15 cellular contexts compared by ENCODE assay signal in the genomic region with DNA sequence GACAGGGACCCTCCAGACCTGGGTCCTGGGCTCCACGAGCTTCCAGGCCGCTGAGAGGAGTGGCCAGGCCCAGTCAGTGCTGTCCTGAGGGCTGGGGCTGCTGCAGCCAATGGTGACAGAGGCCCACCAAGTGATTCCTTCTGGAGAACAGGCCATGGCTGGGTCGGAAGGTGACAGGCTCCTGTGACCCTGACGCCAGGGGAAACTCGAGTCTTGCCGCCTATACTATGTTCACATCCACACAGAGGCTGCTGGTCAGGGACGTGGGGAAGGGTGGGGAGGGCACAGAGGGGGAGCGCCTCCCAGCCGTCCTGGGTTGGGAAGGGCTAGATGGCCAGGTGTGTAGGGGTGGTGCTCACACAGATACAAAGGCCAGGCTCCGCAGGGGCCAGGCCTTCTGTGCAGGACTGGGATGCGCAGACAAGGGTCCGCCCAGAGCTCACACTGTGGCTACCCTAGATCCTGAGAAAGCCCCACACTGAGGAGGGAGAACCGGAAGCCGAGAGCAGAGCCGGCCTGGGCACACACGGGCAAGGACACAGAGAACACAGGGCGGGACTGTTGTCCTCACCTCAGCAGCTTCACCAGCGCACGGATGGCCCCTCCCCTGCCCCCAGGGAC.
DNase-seq lines count a peak whose midpoint lies in the region; ATAC-seq and TF ChIP-seq lines count a peak whose summit lies in the region.
"Had no signal": no experiment of that assay in that cellular context is flagged by ENCODE, and none has a peak within 500 bp of the region (broad histone marks: within the 10 kb centered on the region; RNA-seq: fewer than 3 reads in every experiment).

No MANE protein-coding gene starts in this region.

- H2AFZ ChIP-seq in PC-9, result no peak overlapping the region

- H3K27ac ChIP-seq in C4-2B, result peak overlapping the region; percentile 82
- H3K27ac ChIP-seq in WERI-Rb-1, result no peak overlapping the region
- peak overlapping the region; percentile 53 for H3K27ac ChIP-seq in lower lobe of right lung
- H3K27ac ChIP-seq in stomach, result peak overlapping the region in 1 of 5 donors; percentile 15
- H3K27ac ChIP-seq in PC-9, result no peak overlapping the region
- H3K27ac ChIP-seq: SJCRH30 had no signal

- H3K4me3 ChIP-seq in WERI-Rb-1 (ENCODE audit: low read depth, low read length) (no peak overlapping the region), lower lobe of right lung (no peak overlapping the region), stomach (no peak overlapping the region), PC-9 (no peak overlapping the region)
- H3K4me3 ChIP-seq: left ventricle myocardium inferior, SJCRH30, skin epidermis had no signal

- no peak overlapping the region for H3K4me2 ChIP-seq in PC-9

- POLR2A ChIA-PET in PC-9 (lab: Charles Lee; ENCODE audit: unreplicated experiment), result no interaction called here

- ATAC-seq in lower lobe of right lung, result no peak
- ATAC-seq in GM21447 (IDR thresholded peaks at IDR 0.05; ENCODE audit: unreplicated experiment), result no peak
- ATAC-seq: stimulated activated naive B cell treated with anti-CD40 and anti-IgM and Interleukin-4, amounts not matched to agents 10 μg/mL and 1 μg/mL and 100 μg/mL, for 72 hours had no signal

- intact Hi-C loops in lower lobe of right lung (cut with DNase I) (no loop called here), stomach (cut with DNase I; ENCODE audit: low total_unique reads) (no loop called here), PC-9 (cut with micrococcal nuclease; ENCODE audit: unreplicated experiment) (loop anchor here (5.0 kb wide), 1 partner anchor 49 kb away; no protein-coding TSS in a partner anchor)

- CTCF ChIA-PET in PC-9 (lab: Charles Lee), result interaction anchor here (0.6 kb wide), 1 partner anchor 52 kb away, joined by 3 read pairs; no protein-coding TSS in a partner anchor

- H3K27me3 ChIP-seq in WERI-Rb-1 (ENCODE audit: insufficient read depth, low read depth, severe bottlenecking) (no peaks in the 10 kb centered on the region), lower lobe of right lung (ENCODE audit: low read depth) (no peaks in the 10 kb centered on the region), stomach (no peaks in the 10 kb centered on the region), PC-9 (ENCODE audit: insufficient read depth, low read depth) (no peaks in the 10 kb centered on the region)
- H3K27me3 ChIP-seq: SJCRH30 had no signal

- no peaks in the 10 kb centered on the region for H3K9me2 ChIP-seq in PC-9 (ENCODE audit: insufficient read depth)

- H3K79me2 ChIP-seq in PC-9 (ENCODE audit: low read depth), result no peaks in the 10 kb centered on the region

- H3K36me3 ChIP-seq in WERI-Rb-1 (no peaks in the 10 kb centered on the region), lower lobe of right lung (no peaks in the 10 kb centered on the region), stomach (no peaks in the 10 kb centered on the region), PC-9 (ENCODE audit: low read depth) (no peaks in the 10 kb centered on the region)
- H3K36me3 ChIP-seq: left ventricle myocardium inferior, SJCRH30 had no signal

- no peak for TF ChIP-seq POLR2A in stomach (IDR thresholded peaks at IDR 0.05)

- H3F3A ChIP-seq in PC-9 (ENCODE audit: insufficient read depth, low read depth), result peaks cover 17% of the 10 kb centered on the region

- peaks cover 43% of the 10 kb centered on the region for H3K4me1 ChIP-seq in lower lobe of right lung
- H3K4me1 ChIP-seq in stomach, result peaks cover 0 to 39% (median 27%) of the 10 kb centered on the region in 4 donors
- peaks cover 28% of the 10 kb centered on the region for H3K4me1 ChIP-seq in PC-9 (replicated peaks; ENCODE audit: insufficient read depth)

- no peaks in the 10 kb centered on the region for H4K20me1 ChIP-seq in PC-9 (ENCODE audit: insufficient read depth)

- H3K9me3 ChIP-seq in WERI-Rb-1 (ENCODE audit: severe bottlenecking) (no peaks in the 10 kb centered on the region), lower lobe of right lung (no peaks in the 10 kb centered on the region), stomach (no peaks in the 10 kb centered on the region), PC-9 (ENCODE audit: insufficient read depth, low read depth) (no peaks in the 10 kb centered on the region)
- H3K9me3 ChIP-seq: left ventricle myocardium inferior, SJCRH30 had no signal

- BruUV-seq in PC-9 (replicated peaks; lab: Mats Ljungman, UMichigan), result no TSS peak

- no peak for TF ChIP-seq EP300 in stomach (IDR thresholded peaks at IDR 0.05)

- WGBS in stomach, 5 donors, result 79 to 90% (median 84%) methylated on average over 8 to 19 of the region's 19 CpGs

- no peak for TF ChIP-seq CTCF in C4-2B (conservative IDR thresholded peaks at IDR 0.05)
- TF ChIP-seq CTCF in WERI-Rb-1 (IDR thresholded peaks at IDR 0.05; ENCODE audit: low read depth, low read length), result no peak
- TF ChIP-seq CTCF in lower lobe of right lung (IDR thresholded peaks at IDR 0.05), result no peak
- TF ChIP-seq CTCF in stomach (IDR thresholded peaks at IDR 0.05), result no peak
- no peak for TF ChIP-seq CTCF in PC-9 (conservative IDR thresholded peaks at IDR 0.05)

- DNase-seq in WERI-Rb-1 (peak; percentile 6), lower lobe of right lung (no peak), stomach (peak; percentile 24), GM19240 (ENCODE audit: insufficient read length, low spot score) (no peak), PC-9 (no peak)
- DNase-seq: activated gamma-delta T cell; left ventricle myocardium inferior; NCI-H524 treated with DMSO at 0.1 percent for 48 hours; SJCRH30; stimulated activated CD4-positive, alpha-beta T cell treated with anti-CD3 and anti-CD28 coated beads, Interleukin-2, amount 100 ng/mL, for 24 hours; stimulated activated naive B cell treated with anti-CD40 and anti-IgM and Interleukin-4, amounts not matched to agents 10 μg/mL and 1 μg/mL and 100 μg/mL, for 72 hours; T-helper 2 cell had no signal

Comparison
In these comparisons a context has a peak if more than half of its experiments do, and no peak if none do; other contexts are left out.
1. H3K27ac ChIP-seq: peak in C4-2B (single experiment) and lower lobe of right lung (single experiment); none in WERI-Rb-1 (single experiment) and PC-9 (single experiment).
2. DNase-seq: peak in WERI-Rb-1 (single experiment) and stomach (single experiment); none in lower lobe of right lung (single experiment), GM19240 (single experiment) and PC-9 (0 of 2).